ENCODE assay signal across 35 cellular contexts in genomic region chr4:166600264-166600663, GRCh38.
"Had no signal": no experiment of that assay in that cellular context is flagged by ENCODE, and none has a peak within 500 bp of the region (broad histone marks: within the 10 kb centered on the region; RNA-seq: fewer than 3 reads in every experiment).

No MANE protein-coding gene starts in this region.

- H3K9me3 ChIP-seq: MG63 had no signal

- H3K36me3 ChIP-seq: MG63 had no signal

- H3K4me3 ChIP-seq: MG63 had no signal

- DNase-seq: Karpas-422, Kasumi-1, MG63, MM.1S, MV-4-11, NCI-H1048, NCI-H1092, NCI-H1092 treated with DMSO at 0.1 percent for 48 hours, NCI-H1105, NCI-H1105 treated with DMSO at 0.1 percent for 48 hours, NCI-H1417, NCI-H1417 treated with DMSO at 0.1 percent for 48 hours, NCI-H1436, NCI-H1436 treated with DMSO at 0.1 percent for 48 hours, NCI-H146, NCI-H1694, NCI-H1694 treated with DMSO at 0.1 percent for 48 hours, NCI-H187, NCI-H187 treated with DMSO at 0.1 percent for 48 hours, NCI-H1930, NCI-H2029, NCI-H2029 treated with DMSO at 0.1 percent for 48 hours, NCI-H2081, NCI-H2081 treated with DMSO at 0.1 percent for 48 hours, NCI-H2107, NCI-H2171, NCI-H2171 treated with DMSO at 0.1 percent for 48 hours, NCI-H2227 treated with DMSO at 0.1 percent for 48 hours, NCI-H226, NCI-H345, NCI-H446, NCI-H446 treated with DMSO at 0.1 percent for 48 hours, NCI-H510A, NCI-H510A treated with DMSO at 0.1 percent for 48 hours, NCI-H524 had no signal

- H3K27me3 ChIP-seq: MG63 had no signal
